Comparison of ENCODE assay signal across 10 cellular contexts in the genomic region with DNA sequence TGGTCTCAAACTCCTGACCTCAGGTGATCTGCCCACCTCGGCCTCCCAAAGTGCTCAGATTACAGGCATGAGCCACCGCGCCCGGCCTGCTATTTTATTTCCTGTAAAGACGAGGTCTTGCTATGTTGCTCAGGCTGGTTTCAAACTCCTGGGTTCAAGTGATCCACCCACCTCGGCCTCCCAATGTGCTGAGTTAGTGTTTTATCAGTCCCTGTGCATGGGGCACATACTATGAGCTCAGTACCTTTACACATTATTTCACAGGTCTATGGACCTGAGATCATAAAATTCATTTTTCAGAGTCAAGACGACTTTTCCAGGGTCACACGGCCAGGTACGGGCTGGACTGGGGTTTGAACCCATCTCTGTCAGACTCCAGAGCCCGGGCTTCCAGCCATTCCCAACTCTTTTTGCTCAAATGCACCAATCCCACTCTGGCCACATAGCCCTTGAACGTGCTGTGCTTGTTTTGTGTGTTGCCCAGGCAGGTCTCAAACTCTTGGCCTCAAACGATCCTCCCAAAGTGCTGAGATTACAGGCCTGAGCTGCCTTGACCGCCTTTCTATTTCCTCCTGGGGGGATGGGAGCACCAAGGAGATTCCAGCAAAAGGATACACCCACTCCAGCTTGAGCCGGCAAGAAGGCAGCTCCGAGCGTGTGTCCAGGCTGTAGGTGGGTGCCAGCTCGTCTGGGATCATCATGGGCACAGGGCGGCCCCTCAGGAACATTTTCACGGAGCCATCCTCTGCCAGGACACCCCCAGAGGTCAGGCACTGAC. TPM values are rescaled to one million over a fixed set of nuclear protein-coding genes. Genes with fewer than 3 reads are reported as not detected.
DNase-seq lines count a peak whose midpoint lies in the region; ATAC-seq lines count a peak whose summit lies in the region.
"Had no signal": no experiment of that assay in that cellular context is flagged by ENCODE, and none has a peak within 500 bp of the region (broad histone marks: within the 10 kb centered on the region; RNA-seq: fewer than 3 reads in every experiment).

No MANE protein-coding gene starts in this region.

- H3K36me3 Mint-ChIP-seq in activated CD4-positive, alpha-beta T cell treated with anti-CD3 and anti-CD28 coated beads, Interleukin-2, amount 10 ng/mL, durations not matched to agents 7 days and 5 days (ENCODE audit: low read depth): peaks cover 9% of the 10 kb centered on the region
- H3K36me3 Mint-ChIP-seq in activated T-helper 1 cell treated with anti-CD3 and anti-CD28 coated beads, Interleukin-12 subunit alpha, Interleukin-12 subunit beta, Interleukin-2, Interleukin-4 antibody, amounts not matched to agents 30 ng/mL and 10 ng/mL and 1 ng/mL, durations not matched to agents 14 hours and 24 hours and 36 hours (ENCODE audit: low read depth): peaks cover 18% of the 10 kb centered on the region

- no peak for ATAC-seq in GM18498 (IDR thresholded peaks at IDR 0.05; ENCODE audit: unreplicated experiment)

- no peaks in the 10 kb centered on the region for H3K27me3 Mint-ChIP-seq in activated CD4-positive, alpha-beta T cell treated with anti-CD3 and anti-CD28 coated beads, Interleukin-2, amount 10 ng/mL, durations not matched to agents 7 days and 5 days
- no peaks in the 10 kb centered on the region for H3K27me3 Mint-ChIP-seq in activated T-helper 1 cell treated with anti-CD3 and anti-CD28 coated beads, Interleukin-12 subunit alpha, Interleukin-12 subunit beta, Interleukin-2, Interleukin-4 antibody, amounts not matched to agents 30 ng/mL and 10 ng/mL and 1 ng/mL, durations not matched to agents 14 hours and 24 hours and 36 hours (ENCODE audit: insufficient read depth)

- intact Hi-C loops in activated T-helper 1 cell treated with anti-CD3 and anti-CD28 coated beads, Interleukin-12 subunit alpha, Interleukin-12 subunit beta, Interleukin-2, Interleukin-4 antibody, amounts not matched to agents 30 ng/mL and 10 ng/mL and 1 ng/mL, durations not matched to agents 14 hours and 24 hours and 36 hours (cut with micrococcal nuclease): no loop called here

- CTCF ChIA-PET in activated CD4-positive, alpha-beta T cell treated with anti-CD3 and anti-CD28 coated beads, Interleukin-2, amount 10 ng/mL, durations not matched to agents 7 days and 5 days (lab: Charles Lee): interaction anchor here (0.9 to 1.5 kb wide), 6 partner anchors 12 to 199 kb away, joined by 3 to 6 read pairs (median 4); no protein-coding TSS in a partner anchor

- no peak overlapping the region for H3K27ac Mint-ChIP-seq in activated CD4-positive, alpha-beta T cell treated with anti-CD3 and anti-CD28 coated beads, Interleukin-2, amount 10 ng/mL, durations not matched to agents 7 days and 5 days
- no peak overlapping the region for H3K27ac Mint-ChIP-seq in activated T-helper 1 cell treated with anti-CD3 and anti-CD28 coated beads, Interleukin-12 subunit alpha, Interleukin-12 subunit beta, Interleukin-2, Interleukin-4 antibody, amounts not matched to agents 30 ng/mL and 10 ng/mL and 1 ng/mL, durations not matched to agents 14 hours and 24 hours and 36 hours

- H3K4me3 ChIP-seq in iPS-18c (ENCODE audit: insufficient read depth, low read depth, low read length) (peak overlapping the region; percentile 62; the same call in 1 of the 2 replicates), thymus (ENCODE audit: low read length) (peak overlapping the region; percentile 86)

- POLR2A ChIA-PET in activated CD4-positive, alpha-beta T cell treated with anti-CD3 and anti-CD28 coated beads, Interleukin-2, amount 10 ng/mL, durations not matched to agents 7 days and 5 days (lab: Charles Lee): no interaction called here

- H3K9me3 ChIP-seq in iPS-18c (ENCODE audit: control insufficient read depth, insufficient read depth, low read length): no peaks in the 10 kb centered on the region
- no peaks in the 10 kb centered on the region for H3K9me3 ChIP-seq in thymus (ENCODE audit: control insufficient read depth)

- peaks cover 5% of the 10 kb centered on the region for H3K36me3 ChIP-seq in thymus (ENCODE audit: control insufficient read depth, insufficient read depth)

- no peak for DNase-seq in activated CD4-positive, alpha-beta T cell treated with anti-CD3 and anti-CD28 coated beads, Interleukin-2, amount 10 ng/mL, durations not matched to agents 7 days and 5 days
- no peak for DNase-seq in activated CD4-positive, alpha-beta T cell treated with anti-CD3 and anti-CD28 coated beads for 4 hours
- no peak for DNase-seq in activated T-helper 1 cell treated with anti-CD3 and anti-CD28 coated beads, Interleukin-12 subunit alpha, Interleukin-12 subunit beta, Interleukin-2, Interleukin-4 antibody, amounts not matched to agents 30 ng/mL and 10 ng/mL and 1 ng/mL, durations not matched to agents 14 hours and 24 hours and 36 hours (ENCODE audit: low spot score)
- no peak for DNase-seq in stimulated activated CD4-positive, alpha-beta T cell treated with anti-CD3 and anti-CD28 coated beads, Interleukin-1b, Interleukin-23, amount 100 ng/mL, for 48 hours
- no peak for DNase-seq in 8988T
- DNase-seq: NCI-H2029 had no signal

- WGBS in thymus: 96% methylated on average over 19 of the region's 19 CpGs

- peaks cover 43% of the 10 kb centered on the region for H3K4me1 Mint-ChIP-seq in activated CD4-positive, alpha-beta T cell treated with anti-CD3 and anti-CD28 coated beads, Interleukin-2, amount 10 ng/mL, durations not matched to agents 7 days and 5 days
- H3K4me1 Mint-ChIP-seq in activated T-helper 1 cell treated with anti-CD3 and anti-CD28 coated beads, Interleukin-12 subunit alpha, Interleukin-12 subunit beta, Interleukin-2, Interleukin-4 antibody, amounts not matched to agents 30 ng/mL and 10 ng/mL and 1 ng/mL, durations not matched to agents 14 hours and 24 hours and 36 hours (ENCODE audit: low read depth): peaks cover 28% of the 10 kb centered on the region

- H3K4me1 ChIP-seq in thymus (ENCODE audit: control insufficient read depth, insufficient read depth, low read length): peaks cover 14% of the 10 kb centered on the region

- peak overlapping the region; percentile 85 for H3K4me3 Mint-ChIP-seq in activated CD4-positive, alpha-beta T cell treated with anti-CD3 and anti-CD28 coated beads, Interleukin-2, amount 10 ng/mL, durations not matched to agents 7 days and 5 days
- H3K4me3 Mint-ChIP-seq in activated T-helper 1 cell treated with anti-CD3 and anti-CD28 coated beads, Interleukin-12 subunit alpha, Interleukin-12 subunit beta, Interleukin-2, Interleukin-4 antibody, amounts not matched to agents 30 ng/mL and 10 ng/mL and 1 ng/mL, durations not matched to agents 14 hours and 24 hours and 36 hours: peak overlapping the region; percentile 96

- no peak overlapping the region for H3K27ac ChIP-seq in thymus (ENCODE audit: low read depth)

- H3K9me3 Mint-ChIP-seq in activated CD4-positive, alpha-beta T cell treated with anti-CD3 and anti-CD28 coated beads, Interleukin-2, amount 10 ng/mL, durations not matched to agents 7 days and 5 days: no peaks in the 10 kb centered on the region
- H3K9me3 Mint-ChIP-seq in activated T-helper 1 cell treated with anti-CD3 and anti-CD28 coated beads, Interleukin-12 subunit alpha, Interleukin-12 subunit beta, Interleukin-2, Interleukin-4 antibody, amounts not matched to agents 30 ng/mL and 10 ng/mL and 1 ng/mL, durations not matched to agents 14 hours and 24 hours and 36 hours: no peaks in the 10 kb centered on the region
- H3K9me3 Mint-ChIP-seq: CD14-positive monocyte had no signal

- no peaks in the 10 kb centered on the region for H3K27me3 ChIP-seq in thymus (ENCODE audit: control insufficient read depth, insufficient read depth)

RNA-seq across cellular contexts. Expression of gene EML2, which starts 1.1 kb away (rescaled TPM):
- total RNA-seq in activated CD4-positive, alpha-beta T cell treated with anti-CD3 and anti-CD28 coated beads, Interleukin-2, amount 10 ng/mL, durations not matched to agents 7 days and 5 days: 10 to 100 TPM; 80.7 to 87.3 TPM
- 148 and 152 TPM in 2 replicates for total RNA-seq in activated T-helper 1 cell treated with anti-CD3 and anti-CD28 coated beads, Interleukin-12 subunit alpha, Interleukin-12 subunit beta, Interleukin-2, Interleukin-4 antibody, amounts not matched to agents 30 ng/mL and 10 ng/mL and 1 ng/mL, durations not matched to agents 14 hours and 24 hours and 36 hours
- 55.2 TPM for polyA plus RNA-seq in thymus

RNA-seq across cellular contexts. Expression of gene GIPR, which starts 29.9 kb away (rescaled TPM):
- 1 to 10 TPM; 1.3 to 1.4 TPM for total RNA-seq in activated CD4-positive, alpha-beta T cell treated with anti-CD3 and anti-CD28 coated beads, Interleukin-2, amount 10 ng/mL, durations not matched to agents 7 days and 5 days
- total RNA-seq in activated T-helper 1 cell treated with anti-CD3 and anti-CD28 coated beads, Interleukin-12 subunit alpha, Interleukin-12 subunit beta, Interleukin-2, Interleukin-4 antibody, amounts not matched to agents 30 ng/mL and 10 ng/mL and 1 ng/mL, durations not matched to agents 14 hours and 24 hours and 36 hours: 4.3 and 6.1 TPM in 2 replicates
- 1.6 TPM for polyA plus RNA-seq in thymus
- polyA plus RNA-seq: CD14-positive monocyte had no signal

RNA-seq across cellular contexts. Expression of gene GPR4, which starts 36.1 kb away (rescaled TPM):
- not detected for total RNA-seq in activated CD4-positive, alpha-beta T cell treated with anti-CD3 and anti-CD28 coated beads, Interleukin-2, amount 10 ng/mL, durations not matched to agents 7 days and 5 days
- total RNA-seq in activated T-helper 1 cell treated with anti-CD3 and anti-CD28 coated beads, Interleukin-12 subunit alpha, Interleukin-12 subunit beta, Interleukin-2, Interleukin-4 antibody, amounts not matched to agents 30 ng/mL and 10 ng/mL and 1 ng/mL, durations not matched to agents 14 hours and 24 hours and 36 hours: not detected in 2 replicates
- 1.3 TPM for polyA plus RNA-seq in thymus
- polyA plus RNA-seq: CD14-positive monocyte had no signal

RNA-seq across cellular contexts. Expression of gene OPA3, which starts 53.5 kb away (rescaled TPM):
- 10 to 100 TPM; 12.6 to 13.4 TPM for total RNA-seq in activated CD4-positive, alpha-beta T cell treated with anti-CD3 and anti-CD28 coated beads, Interleukin-2, amount 10 ng/mL, durations not matched to agents 7 days and 5 days
- 12.1 and 16.2 TPM in 2 replicates for total RNA-seq in activated T-helper 1 cell treated with anti-CD3 and anti-CD28 coated beads, Interleukin-12 subunit alpha, Interleukin-12 subunit beta, Interleukin-2, Interleukin-4 antibody, amounts not matched to agents 30 ng/mL and 10 ng/mL and 1 ng/mL, durations not matched to agents 14 hours and 24 hours and 36 hours
- 7.4 TPM for polyA plus RNA-seq in thymus

RNA-seq across cellular contexts. Expression of gene SNRPD2, which starts 53.7 kb away (rescaled TPM):
- 100 to 1,000 TPM; 485 to 566 TPM for total RNA-seq in activated CD4-positive, alpha-beta T cell treated with anti-CD3 and anti-CD28 coated beads, Interleukin-2, amount 10 ng/mL, durations not matched to agents 7 days and 5 days
- 757 and 760 TPM in 2 replicates for total RNA-seq in activated T-helper 1 cell treated with anti-CD3 and anti-CD28 coated beads, Interleukin-12 subunit alpha, Interleukin-12 subunit beta, Interleukin-2, Interleukin-4 antibody, amounts not matched to agents 30 ng/mL and 10 ng/mL and 1 ng/mL, durations not matched to agents 14 hours and 24 hours and 36 hours
- polyA plus RNA-seq in thymus: 395 TPM
